1 cellular context compared by ENCODE assay signal in the genomic region with DNA sequence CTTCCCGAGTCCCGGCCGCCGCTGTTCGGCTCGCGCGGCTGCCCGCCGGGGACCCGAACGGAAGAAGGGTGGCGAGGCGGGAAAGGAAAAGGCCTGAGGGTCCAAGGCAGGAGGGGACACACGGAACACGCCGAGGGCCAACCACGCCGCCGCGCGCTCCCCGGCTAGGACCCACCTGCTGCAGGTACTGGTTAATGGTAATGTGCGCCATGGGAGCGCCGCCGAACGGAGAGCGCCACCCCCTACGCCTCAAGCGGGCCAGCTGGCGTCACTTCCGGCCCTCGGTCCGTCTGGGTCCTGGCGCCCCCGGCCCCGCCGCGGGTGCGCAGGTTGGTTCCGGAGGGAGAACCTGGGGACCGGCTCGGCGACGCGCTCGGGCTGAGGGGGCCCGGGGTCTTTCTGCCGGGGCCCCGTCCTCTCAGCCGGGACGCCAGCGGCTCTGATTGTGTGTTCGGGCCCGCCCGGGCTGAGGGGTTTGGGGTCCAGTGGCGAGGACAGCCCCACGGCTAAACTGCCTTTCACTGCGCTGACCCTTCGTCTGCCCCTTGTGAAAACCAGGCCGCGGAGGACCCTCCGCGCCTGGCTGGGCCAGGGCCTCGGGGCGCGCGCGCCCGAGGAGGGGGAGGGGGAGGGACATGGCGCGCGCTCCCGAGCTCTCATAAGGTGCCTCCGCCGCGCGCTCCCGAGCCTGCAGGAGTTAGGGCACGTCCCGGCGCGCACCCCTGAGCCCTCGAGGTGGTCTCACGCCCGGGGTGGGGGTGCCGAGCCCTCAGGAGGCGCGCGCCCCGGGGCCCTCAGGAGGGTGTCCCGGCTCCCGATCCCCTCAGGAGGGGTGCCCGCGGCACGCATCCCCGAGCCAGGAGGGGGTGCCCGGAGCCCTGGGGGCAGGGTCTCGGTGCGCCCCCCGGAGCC.
TF ChIP-seq lines count a peak whose summit lies in the region.

A gene (minus strand): TSS at position 246 of the 912 bp plus-strand sequence. CDS start 35 bp downstream, at position 211.

TF ChIP-seq in HepG2, 621 proteins besides CTCF, POLR2A, EP300 and RAD21 (continued from another document and continues in another):
- no peak for TF ChIP-seq ADNP (CRISPR knock-in tag; IDR thresholded peaks at IDR 0.05)
- TF ChIP-seq ARNT (IDR thresholded peaks at IDR 0.05): no peak
- TF ChIP-seq REL (CRISPR knock-in tag; conservative IDR thresholded peaks at IDR 0.05): no peak; the same call in 1 of the 2 replicates
- TF ChIP-seq, protein P1, sequence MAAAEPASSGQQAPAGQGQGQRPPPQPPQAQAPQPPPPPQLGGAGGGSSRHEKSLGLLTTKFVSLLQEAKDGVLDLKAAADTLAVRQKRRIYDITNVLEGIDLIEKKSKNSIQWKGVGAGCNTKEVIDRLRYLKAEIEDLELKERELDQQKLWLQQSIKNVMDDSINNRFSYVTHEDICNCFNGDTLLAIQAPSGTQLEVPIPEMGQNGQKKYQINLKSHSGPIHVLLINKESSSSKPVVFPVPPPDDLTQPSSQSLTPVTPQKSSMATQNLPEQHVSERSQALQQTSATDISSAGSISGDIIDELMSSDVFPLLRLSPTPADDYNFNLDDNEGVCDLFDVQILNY (CRISPR knock-in tag; conservative IDR thresholded peaks at IDR 0.05): peak; percentile 75
- 0 out of 4 replicates have a peak, but pooled peaks of 1 of the 2 experiments have one; percentile 15 for TF ChIP-seq MAFK (conservative IDR thresholded peaks at IDR 0.05 in 1 of 2, IDR thresholded peaks at IDR 0.05 in 1 of 2; ENCODE audit: low read length in 2 of 2)
- TF ChIP-seq, protein P2, sequence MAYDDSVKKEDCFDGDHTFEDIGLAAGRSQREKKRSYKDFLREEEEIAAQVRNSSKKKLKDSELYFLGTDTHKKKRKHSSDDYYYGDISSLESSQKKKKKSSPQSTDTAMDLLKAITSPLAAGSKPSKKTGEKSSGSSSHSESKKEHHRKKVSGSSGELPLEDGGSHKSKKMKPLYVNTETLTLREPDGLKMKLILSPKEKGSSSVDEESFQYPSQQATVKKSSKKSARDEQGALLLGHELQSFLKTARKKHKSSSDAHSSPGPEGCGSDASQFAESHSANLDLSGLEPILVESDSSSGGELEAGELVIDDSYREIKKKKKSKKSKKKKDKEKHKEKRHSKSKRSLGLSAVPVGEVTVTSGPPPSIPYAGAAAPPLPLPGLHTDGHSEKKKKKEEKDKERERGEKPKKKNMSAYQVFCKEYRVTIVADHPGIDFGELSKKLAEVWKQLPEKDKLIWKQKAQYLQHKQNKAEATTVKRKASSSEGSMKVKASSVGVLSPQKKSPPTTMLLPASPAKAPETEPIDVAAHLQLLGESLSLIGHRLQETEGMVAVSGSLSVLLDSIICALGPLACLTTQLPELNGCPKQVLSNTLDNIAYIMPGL (CRISPR knock-in tag; IDR thresholded peaks at IDR 0.05; ENCODE audit: borderline replicate concordance in 1 of 2, low read depth in 1 of 2): peak; percentile 88 to 96
- no peak; the same call in 1 of the 2 replicates for TF ChIP-seq DPF2 (CRISPR knock-in tag; IDR thresholded peaks at IDR 0.05; ENCODE audit: borderline replicate concordance, low read depth)
- 0 out of 2 replicates have a peak, but pooled peaks have one; percentile 34 for TF ChIP-seq ZNF792 (CRISPR knock-in tag; IDR thresholded peaks at IDR 0.05)
- TF ChIP-seq, protein P3, sequence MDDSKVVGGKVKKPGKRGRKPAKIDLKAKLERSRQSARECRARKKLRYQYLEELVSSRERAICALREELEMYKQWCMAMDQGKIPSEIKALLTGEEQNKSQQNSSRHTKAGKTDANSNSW (CRISPR knock-in tag; IDR thresholded peaks at IDR 0.05; ENCODE audit: borderline replicate concordance): peak; percentile 94; the same call in 1 of the 2 replicates
- peak; percentile 74 for TF ChIP-seq ZNF747 (CRISPR knock-in tag; IDR thresholded peaks at IDR 0.05; ENCODE audit: borderline replicate concordance)
- no peak for TF ChIP-seq ZKSCAN5 (CRISPR knock-in tag; IDR thresholded peaks at IDR 0.05)
- TF ChIP-seq, protein P4, sequence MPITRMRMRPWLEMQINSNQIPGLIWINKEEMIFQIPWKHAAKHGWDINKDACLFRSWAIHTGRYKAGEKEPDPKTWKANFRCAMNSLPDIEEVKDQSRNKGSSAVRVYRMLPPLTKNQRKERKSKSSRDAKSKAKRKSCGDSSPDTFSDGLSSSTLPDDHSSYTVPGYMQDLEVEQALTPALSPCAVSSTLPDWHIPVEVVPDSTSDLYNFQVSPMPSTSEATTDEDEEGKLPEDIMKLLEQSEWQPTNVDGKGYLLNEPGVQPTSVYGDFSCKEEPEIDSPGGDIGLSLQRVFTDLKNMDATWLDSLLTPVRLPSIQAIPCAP (CRISPR knock-in tag; IDR thresholded peaks at IDR 0.05; ENCODE audit: low read depth): no peak
- TF ChIP-seq BORCS8-MEF2B (CRISPR knock-in tag; IDR thresholded peaks at IDR 0.05): peak; percentile 93
- TF ChIP-seq, protein P5, sequence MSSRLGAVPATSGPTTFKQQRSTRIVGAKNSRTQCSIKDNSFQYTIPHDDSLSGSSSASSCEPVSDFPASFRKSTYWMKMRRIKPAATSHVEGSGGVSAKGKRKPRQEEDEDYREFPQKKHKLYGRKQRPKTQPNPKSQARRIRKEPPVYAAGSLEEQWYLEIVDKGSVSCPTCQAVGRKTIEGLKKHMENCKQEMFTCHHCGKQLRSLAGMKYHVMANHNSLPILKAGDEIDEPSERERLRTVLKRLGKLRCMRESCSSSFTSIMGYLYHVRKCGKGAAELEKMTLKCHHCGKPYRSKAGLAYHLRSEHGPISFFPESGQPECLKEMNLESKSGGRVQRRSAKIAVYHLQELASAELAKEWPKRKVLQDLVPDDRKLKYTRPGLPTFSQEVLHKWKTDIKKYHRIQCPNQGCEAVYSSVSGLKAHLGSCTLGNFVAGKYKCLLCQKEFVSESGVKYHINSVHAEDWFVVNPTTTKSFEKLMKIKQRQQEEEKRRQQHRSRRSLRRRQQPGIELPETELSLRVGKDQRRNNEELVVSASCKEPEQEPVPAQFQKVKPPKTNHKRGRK (CRISPR knock-in tag; IDR thresholded peaks at IDR 0.05): 0 out of 2 replicates have a peak, but pooled peaks have one; percentile 33
- TF ChIP-seq TEAD2 (CRISPR knock-in tag; IDR thresholded peaks at IDR 0.05): no peak
- no peak for TF ChIP-seq ZNF737 (CRISPR knock-in tag; IDR thresholded peaks at IDR 0.05; ENCODE audit: borderline replicate concordance)
- TF ChIP-seq ZNF296 (CRISPR knock-in tag; conservative IDR thresholded peaks at IDR 0.05): no peak
- peak; percentile 47; the same call in 1 of the 2 replicates for TF ChIP-seq ZNF430 (CRISPR knock-in tag; IDR thresholded peaks at IDR 0.05)
- TF ChIP-seq, protein P6, sequence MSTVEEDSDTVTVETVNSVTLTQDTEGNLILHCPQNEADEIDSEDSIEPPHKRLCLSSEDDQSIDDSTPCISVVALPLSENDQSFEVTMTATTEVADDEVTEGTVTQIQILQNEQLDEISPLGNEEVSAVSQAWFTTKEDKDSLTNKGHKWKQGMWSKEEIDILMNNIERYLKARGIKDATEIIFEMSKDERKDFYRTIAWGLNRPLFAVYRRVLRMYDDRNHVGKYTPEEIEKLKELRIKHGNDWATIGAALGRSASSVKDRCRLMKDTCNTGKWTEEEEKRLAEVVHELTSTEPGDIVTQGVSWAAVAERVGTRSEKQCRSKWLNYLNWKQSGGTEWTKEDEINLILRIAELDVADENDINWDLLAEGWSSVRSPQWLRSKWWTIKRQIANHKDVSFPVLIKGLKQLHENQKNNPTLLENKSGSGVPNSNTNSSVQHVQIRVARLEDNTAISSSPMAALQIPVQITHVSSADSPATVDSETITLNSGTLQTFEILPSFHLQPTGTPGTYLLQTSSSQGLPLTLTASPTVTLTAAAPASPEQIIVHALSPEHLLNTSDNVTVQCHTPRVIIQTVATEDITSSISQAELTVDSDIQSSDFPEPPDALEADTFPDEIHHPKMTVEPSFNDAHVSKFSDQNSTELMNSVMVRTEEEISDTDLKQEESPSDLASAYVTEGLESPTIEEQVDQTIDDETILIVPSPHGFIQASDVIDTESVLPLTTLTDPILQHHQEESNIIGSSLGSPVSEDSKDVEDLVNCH (CRISPR knock-in tag; IDR thresholded peaks at IDR 0.05): peak; percentile 84; the same call in 1 of the 2 replicates
- TF ChIP-seq ZNF260 (CRISPR knock-in tag; IDR thresholded peaks at IDR 0.05; ENCODE audit: borderline replicate concordance, low read depth): peak; percentile 75; the same call in 1 of the 2 replicates
- TF ChIP-seq ELF4 (CRISPR knock-in tag; IDR thresholded peaks at IDR 0.05; ENCODE audit: borderline replicate concordance): peak; percentile 26; the same call in 1 of the 2 replicates
- TF ChIP-seq, protein P7, sequence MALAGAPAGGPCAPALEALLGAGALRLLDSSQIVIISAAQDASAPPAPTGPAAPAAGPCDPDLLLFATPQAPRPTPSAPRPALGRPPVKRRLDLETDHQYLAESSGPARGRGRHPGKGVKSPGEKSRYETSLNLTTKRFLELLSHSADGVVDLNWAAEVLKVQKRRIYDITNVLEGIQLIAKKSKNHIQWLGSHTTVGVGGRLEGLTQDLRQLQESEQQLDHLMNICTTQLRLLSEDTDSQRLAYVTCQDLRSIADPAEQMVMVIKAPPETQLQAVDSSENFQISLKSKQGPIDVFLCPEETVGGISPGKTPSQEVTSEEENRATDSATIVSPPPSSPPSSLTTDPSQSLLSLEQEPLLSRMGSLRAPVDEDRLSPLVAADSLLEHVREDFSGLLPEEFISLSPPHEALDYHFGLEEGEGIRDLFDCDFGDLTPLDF (CRISPR knock-in tag; IDR thresholded peaks at IDR 0.05): peak; percentile 81
- TF ChIP-seq MYC (CRISPR knock-in tag; IDR thresholded peaks at IDR 0.05; ENCODE audit: borderline replicate concordance): peak; percentile 87
- TF ChIP-seq ZNF160 (CRISPR knock-in tag; IDR thresholded peaks at IDR 0.05): peak; percentile 87
- TF ChIP-seq, protein P8, sequence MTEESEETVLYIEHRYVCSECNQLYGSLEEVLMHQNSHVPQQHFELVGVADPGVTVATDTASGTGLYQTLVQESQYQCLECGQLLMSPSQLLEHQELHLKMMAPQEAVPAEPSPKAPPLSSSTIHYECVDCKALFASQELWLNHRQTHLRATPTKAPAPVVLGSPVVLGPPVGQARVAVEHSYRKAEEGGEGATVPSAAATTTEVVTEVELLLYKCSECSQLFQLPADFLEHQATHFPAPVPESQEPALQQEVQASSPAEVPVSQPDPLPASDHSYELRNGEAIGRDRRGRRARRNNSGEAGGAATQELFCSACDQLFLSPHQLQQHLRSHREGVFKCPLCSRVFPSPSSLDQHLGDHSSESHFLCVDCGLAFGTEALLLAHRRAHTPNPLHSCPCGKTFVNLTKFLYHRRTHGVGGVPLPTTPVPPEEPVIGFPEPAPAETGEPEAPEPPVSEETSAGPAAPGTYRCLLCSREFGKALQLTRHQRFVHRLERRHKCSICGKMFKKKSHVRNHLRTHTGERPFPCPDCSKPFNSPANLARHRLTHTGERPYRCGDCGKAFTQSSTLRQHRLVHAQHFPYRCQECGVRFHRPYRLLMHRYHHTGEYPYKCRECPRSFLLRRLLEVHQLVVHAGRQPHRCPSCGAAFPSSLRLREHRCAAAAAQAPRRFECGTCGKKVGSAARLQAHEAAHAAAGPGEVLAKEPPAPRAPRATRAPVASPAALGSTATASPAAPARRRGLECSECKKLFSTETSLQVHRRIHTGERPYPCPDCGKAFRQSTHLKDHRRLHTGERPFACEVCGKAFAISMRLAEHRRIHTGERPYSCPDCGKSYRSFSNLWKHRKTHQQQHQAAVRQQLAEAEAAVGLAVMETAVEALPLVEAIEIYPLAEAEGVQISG (CRISPR knock-in tag; IDR thresholded peaks at IDR 0.05): peak; percentile 95
- TF ChIP-seq, protein P9, sequence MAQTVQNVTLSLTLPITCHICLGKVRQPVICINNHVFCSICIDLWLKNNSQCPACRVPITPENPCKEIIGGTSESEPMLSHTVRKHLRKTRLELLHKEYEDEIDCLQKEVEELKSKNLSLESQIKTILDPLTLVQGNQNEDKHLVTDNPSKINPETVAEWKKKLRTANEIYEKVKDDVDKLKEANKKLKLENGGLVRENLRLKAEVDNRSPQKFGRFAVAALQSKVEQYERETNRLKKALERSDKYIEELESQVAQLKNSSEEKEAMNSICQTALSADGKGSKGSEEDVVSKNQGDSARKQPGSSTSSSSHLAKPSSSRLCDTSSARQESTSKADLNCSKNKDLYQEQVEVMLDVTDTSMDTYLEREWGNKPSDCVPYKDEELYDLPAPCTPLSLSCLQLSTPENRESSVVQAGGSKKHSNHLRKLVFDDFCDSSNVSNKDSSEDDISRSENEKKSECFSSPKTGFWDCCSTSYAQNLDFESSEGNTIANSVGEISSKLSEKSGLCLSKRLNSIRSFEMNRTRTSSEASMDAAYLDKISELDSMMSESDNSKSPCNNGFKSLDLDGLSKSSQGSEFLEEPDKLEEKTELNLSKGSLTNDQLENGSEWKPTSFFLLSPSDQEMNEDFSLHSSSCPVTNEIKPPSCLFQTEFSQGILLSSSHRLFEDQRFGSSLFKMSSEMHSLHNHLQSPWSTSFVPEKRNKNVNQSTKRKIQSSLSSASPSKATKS (CRISPR knock-in tag; IDR thresholded peaks at IDR 0.05): no peak
- peak; percentile 39; the same call in 1 of the 2 replicates for TF ChIP-seq SIX1 (CRISPR knock-in tag; IDR thresholded peaks at IDR 0.05; ENCODE audit: borderline replicate concordance)
- TF ChIP-seq ZSCAN31 (CRISPR knock-in tag; IDR thresholded peaks at IDR 0.05; ENCODE audit: low read depth): peak; percentile 33; the same call in 1 of the 2 replicates
- TF ChIP-seq HMG20B (CRISPR knock-in tag; conservative IDR thresholded peaks at IDR 0.05): peak; percentile 85
- no peak for TF ChIP-seq HOXA7 (CRISPR knock-in tag; IDR thresholded peaks at IDR 0.05)
- TF ChIP-seq, protein P10, sequence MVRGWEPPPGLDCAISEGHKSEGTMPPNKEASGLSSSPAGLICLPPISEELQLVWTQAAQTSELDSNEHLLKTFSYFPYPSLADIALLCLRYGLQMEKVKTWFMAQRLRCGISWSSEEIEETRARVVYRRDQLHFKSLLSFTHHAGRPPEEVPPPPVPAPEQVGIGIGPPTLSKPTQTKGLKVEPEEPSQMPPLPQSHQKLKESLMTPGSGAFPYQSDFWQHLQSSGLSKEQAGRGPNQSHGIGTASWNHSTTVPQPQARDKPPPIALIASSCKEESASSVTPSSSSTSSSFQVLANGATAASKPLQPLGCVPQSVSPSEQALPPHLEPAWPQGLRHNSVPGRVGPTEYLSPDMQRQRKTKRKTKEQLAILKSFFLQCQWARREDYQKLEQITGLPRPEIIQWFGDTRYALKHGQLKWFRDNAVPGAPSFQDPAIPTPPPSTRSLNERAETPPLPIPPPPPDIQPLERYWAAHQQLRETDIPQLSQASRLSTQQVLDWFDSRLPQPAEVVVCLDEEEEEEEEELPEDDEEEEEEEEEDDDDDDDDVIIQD (CRISPR knock-in tag; IDR thresholded peaks at IDR 0.05; ENCODE audit: low read depth): no peak
- TF ChIP-seq ZNF883 (CRISPR knock-in tag; IDR thresholded peaks at IDR 0.05; ENCODE audit: not compliant biosample characterization): peak; percentile 95
- no peak for TF ChIP-seq MZF1 (CRISPR knock-in tag; IDR thresholded peaks at IDR 0.05; ENCODE audit: borderline replicate concordance)
- peak; percentile 88 for TF ChIP-seq U2AF1 (optimal IDR thresholded peaks at IDR 0.05; ENCODE audit: low read depth, low read length)
- TF ChIP-seq, protein P11, sequence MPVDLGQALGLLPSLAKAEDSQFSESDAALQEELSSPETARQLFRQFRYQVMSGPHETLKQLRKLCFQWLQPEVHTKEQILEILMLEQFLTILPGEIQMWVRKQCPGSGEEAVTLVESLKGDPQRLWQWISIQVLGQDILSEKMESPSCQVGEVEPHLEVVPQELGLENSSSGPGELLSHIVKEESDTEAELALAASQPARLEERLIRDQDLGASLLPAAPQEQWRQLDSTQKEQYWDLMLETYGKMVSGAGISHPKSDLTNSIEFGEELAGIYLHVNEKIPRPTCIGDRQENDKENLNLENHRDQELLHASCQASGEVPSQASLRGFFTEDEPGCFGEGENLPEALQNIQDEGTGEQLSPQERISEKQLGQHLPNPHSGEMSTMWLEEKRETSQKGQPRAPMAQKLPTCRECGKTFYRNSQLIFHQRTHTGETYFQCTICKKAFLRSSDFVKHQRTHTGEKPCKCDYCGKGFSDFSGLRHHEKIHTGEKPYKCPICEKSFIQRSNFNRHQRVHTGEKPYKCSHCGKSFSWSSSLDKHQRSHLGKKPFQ (CRISPR knock-in tag; IDR thresholded peaks at IDR 0.05; ENCODE audit: insufficient replicate concordance): peak; percentile 49
- TF ChIP-seq NFKB2 (CRISPR knock-in tag; IDR thresholded peaks at IDR 0.05; ENCODE audit: borderline replicate concordance): peak; percentile 53; the same call in 1 of the 2 replicates
